8 cellular contexts compared by ENCODE assay signal in genomic region chr10:131874991-131875451, GRCh38. TPM values are rescaled to one million over a fixed set of nuclear protein-coding genes. Genes with fewer than 3 reads are reported as not detected.
DNase-seq lines count a peak whose midpoint lies in the region; ATAC-seq and TF ChIP-seq lines count a peak whose summit lies in the region.

No MANE protein-coding gene starts in this region.

- DNase-seq in COLO668 (lab: John Stamatoyannopoulos, UW; ENCODE audit: unreplicated experiment) = peak; percentile 76
- peak; percentile 90 for DNase-seq in KBM-7
- DNase-seq in activated T-cell treated with anti-CD3 and anti-CD28 coated beads, Interleukin-2, amount 50 U/mL, for 4 hours = peak; percentile 39
- peak; percentile 74 to 89 (median 78) for DNase-seq in ovary
- peak; percentile 75 to 87 for DNase-seq in aorta

- H3K4me1 ChIP-seq in OCI-LY1 (ENCODE audit: insufficient read depth, low read length, severe bottlenecking) = no peaks in the 10 kb centered on the region
- H3K4me1 ChIP-seq in gastroesophageal sphincter = peaks cover 0 to 9% (median 0%) of the 10 kb centered on the region in 3 donors
- H3K4me1 ChIP-seq in ovary (ENCODE audit: insufficient read depth) = no peaks in the 10 kb centered on the region
- no peaks in the 10 kb centered on the region for H3K4me1 ChIP-seq in aorta (ENCODE audit: control insufficient read depth in 1 of 2, insufficient read depth in 2 of 2, low read length in 2 of 2)

- H3K9me3 Mint-ChIP-seq in activated T-cell treated with anti-CD3 and anti-CD28 coated beads, Interleukin-2, amount 50 U/mL, for 4 hours = no peaks in the 10 kb centered on the region

- no peaks in the 10 kb centered on the region for H3K9me2 ChIP-seq in OCI-LY1 (ENCODE audit: low read depth, low read length)

- no peak for TF ChIP-seq EP300 in gastroesophageal sphincter (IDR thresholded peaks at IDR 0.05)
- no peak for TF ChIP-seq EP300 in ovary (IDR thresholded peaks at IDR 0.05)

- no peak for TF ChIP-seq POLR2A in gastroesophageal sphincter (IDR thresholded peaks at IDR 0.05)
- TF ChIP-seq POLR2A in ovary (IDR thresholded peaks at IDR 0.05) = no peak

- no peaks in the 10 kb centered on the region for H4K20me1 ChIP-seq in OCI-LY1 (ENCODE audit: insufficient read depth, low read length)

- ATAC-seq in GM19463 (IDR thresholded peaks at IDR 0.05; ENCODE audit: unreplicated experiment) (peak; percentile 86), gastroesophageal sphincter (peak; percentile 54), aorta (ENCODE audit: low FRiP score) (peak; percentile 58)
- ATAC-seq in activated T-cell treated with anti-CD3 and anti-CD28 coated beads, Interleukin-2, amount 50 U/mL, for 4 hours = peak; percentile 69 to 78

- in situ Hi-C loops in KBM-7 (cut with MboI; ENCODE audit: low pct_unique_long_range_greater_than_20kb, low sequenced_read_pairs) = loop anchor here (25.0 kb wide), 1 partner anchor 1688 kb away; no protein-coding TSS in a partner anchor

- H3K27me3 ChIP-seq in OCI-LY1 (ENCODE audit: insufficient read depth, low read length) (no peaks in the 10 kb centered on the region), gastroesophageal sphincter (peaks cover 63% of the 10 kb centered on the region), ovary (no peaks in the 10 kb centered on the region), aorta (ENCODE audit: control insufficient read depth in 1 of 2, insufficient read depth in 2 of 2, low read length in 1 of 2) (no peaks in the 10 kb centered on the region)

- H3K9ac ChIP-seq in OCI-LY1 (ENCODE audit: low read length) = no peak overlapping the region

- TF ChIP-seq CTCF in OCI-LY1 (IDR thresholded peaks at IDR 0.05; ENCODE audit: low read length) (peak; percentile 80), gastroesophageal sphincter (IDR thresholded peaks at IDR 0.05) (peak in 3 of 4 experiments; percentile 49 to 76 (median 70)), ovary (IDR thresholded peaks at IDR 0.05) (peak; percentile 23 to 51 (median 41))

- H2AFZ ChIP-seq in OCI-LY1 (ENCODE audit: low read length) = no peak overlapping the region

- H3K36me3 ChIP-seq in OCI-LY1 (ENCODE audit: insufficient read depth, low read length) = no peaks in the 10 kb centered on the region
- H3K36me3 ChIP-seq in gastroesophageal sphincter = no peaks in the 10 kb centered on the region
- no peaks in the 10 kb centered on the region for H3K36me3 ChIP-seq in ovary
- no peaks in the 10 kb centered on the region for H3K36me3 ChIP-seq in aorta (ENCODE audit: control insufficient read depth in 1 of 2, insufficient read depth in 2 of 2, low read length in 1 of 2)

- H3K4me3 Mint-ChIP-seq in activated T-cell treated with anti-CD3 and anti-CD28 coated beads, Interleukin-2, amount 50 U/mL, for 4 hours = no peak overlapping the region

- peaks cover 3% of the 10 kb centered on the region for H3K4me1 Mint-ChIP-seq in activated T-cell treated with anti-CD3 and anti-CD28 coated beads, Interleukin-2, amount 50 U/mL, for 4 hours (ENCODE audit: low read depth)

- H3K9me3 ChIP-seq in OCI-LY1 (ENCODE audit: low read length) (no peaks in the 10 kb centered on the region), gastroesophageal sphincter (no peaks in the 10 kb centered on the region), ovary (no peaks in the 10 kb centered on the region), aorta (ENCODE audit: control insufficient read depth, low read length) (no peaks in the 10 kb centered on the region)

- H3K4me3 ChIP-seq in OCI-LY1 (ENCODE audit: low read depth, low read length, poor library complexity, severe bottlenecking) (no peak overlapping the region), gastroesophageal sphincter (no peak overlapping the region), ovary (no peak overlapping the region), aorta (ENCODE audit: low read length in 2 of 2) (no peak overlapping the region)

- peaks cover 35% of the 10 kb centered on the region for H3K27me3 Mint-ChIP-seq in activated T-cell treated with anti-CD3 and anti-CD28 coated beads, Interleukin-2, amount 50 U/mL, for 4 hours (ENCODE audit: low read depth)

- H3F3A ChIP-seq in OCI-LY1 (ENCODE audit: insufficient read depth, low read length) = no peaks in the 10 kb centered on the region

- WGBS in gastroesophageal sphincter (ENCODE audit: low coverage in 1 of 2), 2 donors = 0 to 3% methylated on average over 4 to 5 of the region's 17 CpGs
- 1 to 4% (median 2%) methylated on average over 15 to 17 of the region's 17 CpGs for WGBS in ovary, 3 donors
- WGBS in aorta, 2 donors = 1 to 5% methylated on average over 17 of the region's 17 CpGs

- no peak overlapping the region for H3K4me2 ChIP-seq in OCI-LY1 (ENCODE audit: low read length)

- no peaks in the 10 kb centered on the region for H3K79me2 ChIP-seq in OCI-LY1 (ENCODE audit: insufficient read depth, low read length)

- H3K27ac ChIP-seq in OCI-LY1 (ENCODE audit: low read depth, low read length, poor library complexity, severe bottlenecking) = no peak overlapping the region
- H3K27ac ChIP-seq in gastroesophageal sphincter = no peak overlapping the region
- H3K27ac ChIP-seq in ovary = no peak overlapping the region
- H3K27ac ChIP-seq in aorta (ENCODE audit: low read depth in 1 of 2, low read length in 2 of 2) = no peak overlapping the region

- H3K36me3 Mint-ChIP-seq in activated T-cell treated with anti-CD3 and anti-CD28 coated beads, Interleukin-2, amount 50 U/mL, for 4 hours (ENCODE audit: insufficient read depth) = peaks cover 1% of the 10 kb centered on the region

- intact Hi-C loops in ovary (cut with DNase I) = loop anchor here in 3 of 4 donors (10.0 kb wide), 2 partner anchors 1680 to 1690 kb away; no protein-coding TSS in a partner anchor
- intact Hi-C loops in aorta (cut with DNase I) = no loop called here

RNA-seq across cellular contexts. Expression of gene PPP2R2D, which starts 25.8 kb away (rescaled TPM):
- 10 to 100 TPM; 22.6 to 25.7 (median 24.1) TPM for total RNA-seq in activated T-cell treated with anti-CD3 and anti-CD28 coated beads, Interleukin-2, amount 50 U/mL, for 4 hours
- total RNA-seq in gastroesophageal sphincter (10 to 100 TPM; 27.2 to 57.0 (median 44.1) TPM), ovary (10 to 100 TPM; 26.7 to 48.9 (median 42.0) TPM), aorta (10 to 100 TPM; 27.0 to 29.4 TPM)
- polyA plus RNA-seq in ovary (10 to 100 TPM; 30.3 to 62.9 TPM), aorta (10 to 100 TPM; 14.0 to 25.3 TPM)

Comparison
In these comparisons a context has a peak if more than half of its experiments do, and no peak if none do; other contexts are left out.
1. DNase-seq: peak in every context shown above with its lines; median percentile 90 in KBM-7; 81 in aorta; 78 in ovary; 76 in COLO668; 39 in activated T-cell treated with anti-CD3 and anti-CD28 coated beads, Interleukin-2, amount 50 U/mL, for 4 hours.
2. intact Hi-C loops: an anchor here in ovary (10.0 kb wide); none called in aorta.